Comparison of ENCODE assay signal across 20 cellular contexts in the genomic region with DNA sequence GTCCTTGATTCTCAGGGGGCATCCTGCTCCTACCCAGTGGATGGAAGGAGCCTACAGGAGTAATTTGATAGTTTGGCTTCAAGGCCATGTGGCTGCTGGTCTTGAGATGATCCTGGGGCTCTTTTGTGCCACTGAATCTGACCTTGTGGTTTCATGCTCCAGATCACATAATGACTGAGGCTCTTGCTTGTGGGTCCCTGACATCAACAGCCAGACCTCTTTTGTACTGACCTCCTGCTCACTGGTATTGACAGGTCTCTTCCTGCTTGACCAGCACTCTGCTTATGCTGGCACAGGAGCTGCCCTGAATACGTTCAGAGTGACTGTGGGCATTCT. TPM values are rescaled to one million over a fixed set of nuclear protein-coding genes. Genes with fewer than 3 reads are reported as not detected.
"Had no signal": no experiment of that assay in that cellular context is flagged by ENCODE, and none has a peak within 500 bp of the region (broad histone marks: within the 10 kb centered on the region; RNA-seq: fewer than 3 reads in every experiment).

No MANE protein-coding gene starts in this region.

- DNase-seq: activated CD4-positive, alpha-beta T cell treated with anti-CD3 and anti-CD28 coated beads for 48 hours; activated CD8-positive, alpha-beta T cell treated with anti-CD3 and anti-CD28 coated beads for 36 hours; activated effector memory CD4-positive, alpha-beta T cell treated with anti-CD3 and anti-CD28 coated beads, Interleukin-2, amount 50 U/mL, for 16 hours; activated T-cell treated with anti-CD3 and anti-CD28 coated beads, Interleukin-2, amount 50 U/mL, for 4 hours; amniotic stem cell; caudate nucleus; colonic mucosa; hippocampal formation; kidney; left ventricle myocardium inferior; mucosa of descending colon; natural killer cell; right cardiac atrium; stomach; testis; upper lobe of left lung had no signal

- ATAC-seq: activated CD8-positive, alpha-beta T cell treated with anti-CD3 and anti-CD28 coated beads for 36 hours; activated naive CD4-positive, alpha-beta T cell treated with anti-CD3 and anti-CD28 coated beads, Interleukin-2, amount 50 U/mL, for 72 hours; activated T-cell treated with anti-CD3 and anti-CD28 coated beads, Interleukin-2, amount 50 U/mL, for 4 hours; esophagus mucosa; mucosa of descending colon; natural killer cell; WTC11 had no signal

- H3K36me3 ChIP-seq: colonic mucosa, left ventricle myocardium inferior, stomach, upper lobe of left lung had no signal

- H3K4me1 ChIP-seq: colonic mucosa, stomach, testis, upper lobe of left lung had no signal

- H3K27ac ChIP-seq: colonic mucosa, left ventricle myocardium inferior, stomach, testis, upper lobe of left lung had no signal

- H3K4me3 ChIP-seq: colonic mucosa, left ventricle myocardium inferior, mucosa of descending colon, stomach, testis, upper lobe of left lung had no signal

- H3K27me3 ChIP-seq: colonic mucosa, stomach, testis, upper lobe of left lung had no signal

- H3K9me3 ChIP-seq: colonic mucosa, mucosa of descending colon, testis, upper lobe of left lung had no signal

RNA-seq across cellular contexts. Expression of gene JPH4, which starts 23.2 kb away (rescaled TPM):
- total RNA-seq: activated naive CD4-positive, alpha-beta T cell treated with anti-CD3 and anti-CD28 coated beads, Interleukin-2, amount 50 U/mL, for 72 hours had no signal

RNA-seq across cellular contexts. Expression of gene DHRS2, which starts 34.4 kb away (rescaled TPM):
- total RNA-seq: esophagus mucosa, left ventricle myocardium inferior, posterior vena cava, right cardiac atrium had no signal
- polyA plus RNA-seq: right cardiac atrium had no signal
